Comparison of ENCODE assay signal across 2 cellular contexts in genomic region chr1:195328102-195328501, GRCh38.
TF ChIP-seq lines count a peak whose summit lies in the region.

No MANE protein-coding gene starts in this region.

TF ChIP-seq in HCT116, 20 proteins besides CTCF, POLR2A, EP300 and RAD21:
- no peak for TF ChIP-seq POLR2AphosphoS5 (IDR thresholded peaks at IDR 0.05; ENCODE audit: low read depth, low read length)

TF ChIP-seq in H1, 55 proteins besides CTCF, POLR2A, EP300 and RAD21:
- TF ChIP-seq POU5F1 (IDR thresholded peaks at IDR 0.05; ENCODE audit: low read depth, low read length) (no peak), SP4 (IDR thresholded peaks at IDR 0.05; ENCODE audit: low read length) (no peak), CBX8 (IDR thresholded peaks at IDR 0.05; ENCODE audit: borderline replicate concordance, low read depth, low read length) (no peak), SIRT6 (IDR thresholded peaks at IDR 0.05; ENCODE audit: low read length) (no peak), BCL11A (IDR thresholded peaks at IDR 0.05; ENCODE audit: low read depth in 2 of 2, low read length in 2 of 2) (no peak), HDAC2 (IDR thresholded peaks at IDR 0.05; ENCODE audit: borderline replicate concordance in 1 of 2, low read depth in 2 of 2, low read length in 2 of 2) (no peak), EZH2 (IDR thresholded peaks at IDR 0.05; ENCODE audit: low read depth, low read length, severe bottlenecking) (no peak), SIX5 (IDR thresholded peaks at IDR 0.05; ENCODE audit: low read depth, low read length) (no peak), NRF1 (IDR thresholded peaks at IDR 0.05; ENCODE audit: low read depth, low read length) (no peak), KDM5A (IDR thresholded peaks at IDR 0.05; ENCODE audit: low read length) (no peak)
